Comparison of ENCODE assay signal across 21 cellular contexts in the genomic region with DNA sequence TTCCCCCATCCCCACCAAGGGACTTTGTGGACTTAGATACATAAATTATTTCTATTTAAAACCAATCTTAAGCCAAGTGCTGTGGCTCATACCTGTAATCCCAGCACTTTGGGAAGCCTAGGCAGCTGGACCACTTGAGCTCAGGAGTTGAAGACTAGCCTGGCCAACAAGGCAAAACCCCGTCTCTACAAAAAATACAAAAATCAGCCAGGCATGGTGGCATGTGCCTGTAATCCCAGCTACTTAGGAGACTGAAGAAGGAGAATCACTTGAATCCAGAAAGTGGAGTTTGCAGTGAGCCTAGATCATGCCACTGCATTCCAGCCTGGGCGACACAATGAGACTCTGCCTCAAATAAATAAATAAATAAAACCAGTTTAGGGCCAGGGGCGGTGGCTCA. TPM values are rescaled to one million over a fixed set of nuclear protein-coding genes. Genes with fewer than 3 reads are reported as not detected.
"Had no signal": no experiment of that assay in that cellular context is flagged by ENCODE, and none has a peak within 500 bp of the region (broad histone marks: within the 10 kb centered on the region; RNA-seq: fewer than 3 reads in every experiment).

No MANE protein-coding gene starts in this region.

- H3K27me3 ChIP-seq: Peyer's patch, SJSA1 had no signal

- H3K27ac ChIP-seq: PC-9, Peyer's patch, SJSA1, SK-N-MC had no signal

- H3K4me3 ChIP-seq: PC-9, Peyer's patch, SJSA1, SK-N-MC had no signal

- DNase-seq: KBM-7, MV-4-11, NCI-H1048, NCI-H1105, NCI-H146, NCI-H1694 treated with DMSO at 0.1 percent for 48 hours, NCI-H1930, NCI-H2107, NCI-H524 treated with DMSO at 0.1 percent for 48 hours, NCI-H774, OCI-M1, PC-9, Peyer's patch, SHP77 treated with DMSO at 0.1 percent for 48 hours had no signal

- ATAC-seq: Right ventricle myocardium inferior had no signal

- H3K9me3 ChIP-seq: Peyer's patch, SJSA1 had no signal

- H3K36me3 ChIP-seq: Peyer's patch, SJSA1 had no signal

RNA-seq across cellular contexts. Expression of gene LAX1, which starts 4.5 kb away (rescaled TPM):
- total RNA-seq: HT-29, LHCN-M2, MCF 10A, NCI-H460, PC-9 had no signal
